In the genomic region with DNA sequence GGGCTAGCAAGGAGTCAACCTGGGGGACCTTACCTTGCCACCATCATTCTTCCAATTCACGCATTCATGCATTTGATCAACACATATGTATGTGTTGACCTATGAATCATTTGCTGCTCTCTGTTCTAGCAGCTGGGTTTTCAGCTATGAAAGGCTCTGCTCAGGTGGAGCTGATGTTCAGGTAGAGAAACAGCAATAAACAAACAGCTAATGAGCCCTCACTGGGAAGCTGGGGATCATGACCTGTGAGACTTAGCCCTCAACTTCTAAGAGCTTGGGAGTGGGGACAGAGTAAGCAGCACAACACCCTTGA, we compare ENCODE assay signal across 1 cellular context.
TF ChIP-seq lines count a peak whose summit lies in the region.

No MANE protein-coding gene starts in this region.

TF ChIP-seq in WTC11, 78 proteins besides CTCF, POLR2A, EP300 and RAD21 (continued from another document):
- TF ChIP-seq, protein P1, sequence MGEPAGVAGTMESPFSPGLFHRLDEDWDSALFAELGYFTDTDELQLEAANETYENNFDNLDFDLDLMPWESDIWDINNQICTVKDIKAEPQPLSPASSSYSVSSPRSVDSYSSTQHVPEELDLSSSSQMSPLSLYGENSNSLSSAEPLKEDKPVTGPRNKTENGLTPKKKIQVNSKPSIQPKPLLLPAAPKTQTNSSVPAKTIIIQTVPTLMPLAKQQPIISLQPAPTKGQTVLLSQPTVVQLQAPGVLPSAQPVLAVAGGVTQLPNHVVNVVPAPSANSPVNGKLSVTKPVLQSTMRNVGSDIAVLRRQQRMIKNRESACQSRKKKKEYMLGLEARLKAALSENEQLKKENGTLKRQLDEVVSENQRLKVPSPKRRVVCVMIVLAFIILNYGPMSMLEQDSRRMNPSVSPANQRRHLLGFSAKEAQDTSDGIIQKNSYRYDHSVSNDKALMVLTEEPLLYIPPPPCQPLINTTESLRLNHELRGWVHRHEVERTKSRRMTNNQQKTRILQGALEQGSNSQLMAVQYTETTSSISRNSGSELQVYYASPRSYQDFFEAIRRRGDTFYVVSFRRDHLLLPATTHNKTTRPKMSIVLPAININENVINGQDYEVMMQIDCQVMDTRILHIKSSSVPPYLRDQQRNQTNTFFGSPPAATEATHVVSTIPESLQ (CRISPR knock-in tag; IDR thresholded peaks at IDR 0.05) = no peak
- no peak for TF ChIP-seq IRF2 (CRISPR knock-in tag; IDR thresholded peaks at IDR 0.05; ENCODE audit: borderline replicate concordance, low read depth)
- TF ChIP-seq, protein P2, sequence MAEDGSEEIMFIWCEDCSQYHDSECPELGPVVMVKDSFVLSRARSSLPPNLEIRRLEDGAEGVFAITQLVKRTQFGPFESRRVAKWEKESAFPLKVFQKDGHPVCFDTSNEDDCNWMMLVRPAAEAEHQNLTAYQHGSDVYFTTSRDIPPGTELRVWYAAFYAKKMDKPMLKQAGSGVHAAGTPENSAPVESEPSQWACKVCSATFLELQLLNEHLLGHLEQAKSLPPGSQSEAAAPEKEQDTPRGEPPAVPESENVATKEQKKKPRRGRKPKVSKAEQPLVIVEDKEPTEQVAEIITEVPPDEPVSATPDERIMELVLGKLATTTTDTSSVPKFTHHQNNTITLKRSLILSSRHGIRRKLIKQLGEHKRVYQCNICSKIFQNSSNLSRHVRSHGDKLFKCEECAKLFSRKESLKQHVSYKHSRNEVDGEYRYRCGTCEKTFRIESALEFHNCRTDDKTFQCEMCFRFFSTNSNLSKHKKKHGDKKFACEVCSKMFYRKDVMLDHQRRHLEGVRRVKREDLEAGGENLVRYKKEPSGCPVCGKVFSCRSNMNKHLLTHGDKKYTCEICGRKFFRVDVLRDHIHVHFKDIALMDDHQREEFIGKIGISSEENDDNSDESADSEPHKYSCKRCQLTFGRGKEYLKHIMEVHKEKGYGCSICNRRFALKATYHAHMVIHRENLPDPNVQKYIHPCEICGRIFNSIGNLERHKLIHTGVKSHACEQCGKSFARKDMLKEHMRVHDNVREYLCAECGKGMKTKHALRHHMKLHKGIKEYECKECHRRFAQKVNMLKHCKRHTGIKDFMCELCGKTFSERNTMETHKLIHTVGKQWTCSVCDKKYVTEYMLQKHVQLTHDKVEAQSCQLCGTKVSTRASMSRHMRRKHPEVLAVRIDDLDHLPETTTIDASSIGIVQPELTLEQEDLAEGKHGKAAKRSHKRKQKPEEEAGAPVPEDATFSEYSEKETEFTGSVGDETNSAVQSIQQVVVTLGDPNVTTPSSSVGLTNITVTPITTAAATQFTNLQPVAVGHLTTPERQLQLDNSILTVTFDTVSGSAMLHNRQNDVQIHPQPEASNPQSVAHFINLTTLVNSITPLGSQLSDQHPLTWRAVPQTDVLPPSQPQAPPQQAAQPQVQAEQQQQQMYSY (CRISPR knock-in tag; IDR thresholded peaks at IDR 0.05) = no peak
- no peak for TF ChIP-seq TCF7 (CRISPR knock-in tag; IDR thresholded peaks at IDR 0.05; ENCODE audit: low read depth)
- no peak for TF ChIP-seq FOXK1 (CRISPR knock-in tag; IDR thresholded peaks at IDR 0.05)
- TF ChIP-seq NR1H2 (CRISPR knock-in tag; IDR thresholded peaks at IDR 0.05) = no peak
